In the genomic region with DNA sequence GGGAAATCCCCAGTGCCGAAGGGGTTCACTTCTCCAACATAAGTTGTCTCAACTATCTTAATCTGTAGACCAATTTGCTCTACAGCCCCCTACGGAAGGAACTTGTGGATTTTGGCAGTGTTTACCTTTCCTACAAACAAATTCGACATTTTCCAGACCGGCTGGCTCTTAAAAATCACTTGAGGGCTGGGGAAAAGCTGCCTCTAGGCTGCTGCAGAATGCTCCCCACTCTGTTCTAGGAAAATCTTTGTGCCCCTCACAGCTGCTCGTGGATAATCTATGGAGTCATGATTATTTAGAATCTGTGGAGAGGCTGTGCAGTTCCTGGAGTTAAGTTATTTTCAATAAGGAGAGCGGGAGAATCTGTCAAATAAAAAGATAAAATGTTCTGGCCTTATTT, we compare ENCODE assay signal across 16 cellular contexts.
A peak's percentile ranks its signal among the peaks of the same experiment; 100 is the strongest.
DNase-seq lines count a peak whose midpoint lies in the region; ATAC-seq and TF ChIP-seq lines count a peak whose summit lies in the region.
"Had no signal": no experiment of that assay in that cellular context is flagged by ENCODE, and none has a peak within 500 bp of the region (broad histone marks: within the 10 kb centered on the region; RNA-seq: fewer than 3 reads in every experiment).

No MANE protein-coding gene starts in this region.

- no peak overlapping the region for H4K8ac ChIP-seq in mesendoderm (ENCODE audit: low read depth, low read length)

- no peak overlapping the region for H2BK5ac ChIP-seq in mesendoderm (ENCODE audit: low read length)

- WGBS in body of pancreas, 2 donors: 43 to 53% methylated on average over 6 of the region's 6 CpGs
- no CpG with 5 or more reads among the region's 6 CpGs for WGBS in mesendoderm (ENCODE audit: extremely low coverage, insufficient coverage, low lambda C conversion rate)
- 64 to 80% methylated on average over 6 of the region's 6 CpGs for WGBS in lower leg skin, 2 donors

- TF ChIP-seq CTCF in body of pancreas (IDR thresholded peaks at IDR 0.05) (no peak), lower leg skin (IDR thresholded peaks at IDR 0.05) (no peak)

- no peaks in the 10 kb centered on the region for H3K79me2 ChIP-seq in mesendoderm (ENCODE audit: control insufficient read depth, insufficient read depth, low read length)

- peak overlapping the region; percentile 37 for H3K4me3 ChIP-seq in SJCRH30
- no peak overlapping the region for H3K4me3 ChIP-seq in body of pancreas
- no peak overlapping the region for H3K4me3 ChIP-seq in mesendoderm (ENCODE audit: low read length)
- H3K4me3 ChIP-seq in stomach smooth muscle (ENCODE audit: low read length in 2 of 2): peak overlapping the region in 1 of 2 donors; percentile 44
- no peak overlapping the region for H3K4me3 ChIP-seq in lower leg skin (ENCODE audit: low read depth, poor library complexity, severe bottlenecking)

- H3K27ac ChIP-seq in SJCRH30: peak overlapping the region; percentile 67
- H3K27ac ChIP-seq in body of pancreas: peak overlapping the region in 3 of 4 donors; percentile 31 to 55 (median 35)
- no peak overlapping the region for H3K27ac ChIP-seq in mesendoderm (ENCODE audit: low read depth, low read length)
- peak overlapping the region; percentile 37 for H3K27ac ChIP-seq in stomach smooth muscle (ENCODE audit: low read length)

- no peak overlapping the region for H3K9ac ChIP-seq in mesendoderm (ENCODE audit: low read length)
- no peak overlapping the region for H3K9ac ChIP-seq in stomach smooth muscle (ENCODE audit: low read length in 2 of 2)

- no peak overlapping the region for H2BK120ac ChIP-seq in mesendoderm (ENCODE audit: low read depth, low read length)

- H3K4me1 ChIP-seq in SJCRH30 (peaks cover 25% of the 10 kb centered on the region), body of pancreas (peaks cover 17% of the 10 kb centered on the region), mesendoderm (ENCODE audit: control insufficient read depth, low read depth, low read length) (no peaks in the 10 kb centered on the region), stomach smooth muscle (ENCODE audit: control insufficient read depth, insufficient read depth, low read length) (peaks cover 21% of the 10 kb centered on the region)

- no peak overlapping the region for H3K18ac ChIP-seq in mesendoderm (ENCODE audit: low read length)

- intact Hi-C loops in body of pancreas (cut with DNase I): no loop called here
- intact Hi-C loops in lower leg skin (cut with DNase I; ENCODE audit: low total_unique reads): no loop called here

- H3K4me2 ChIP-seq in mesendoderm (ENCODE audit: low read length): no peak overlapping the region

- H3K36me3 ChIP-seq in SJCRH30 (no peaks in the 10 kb centered on the region), body of pancreas (replicated peaks in 1 of 2; ENCODE audit: insufficient read depth in 1 of 2, low read depth in 2 of 2) (no peaks in the 10 kb centered on the region), mesendoderm (ENCODE audit: control insufficient read depth, insufficient read depth, low read length) (no peaks in the 10 kb centered on the region), stomach smooth muscle (ENCODE audit: control insufficient read depth in 2 of 2, insufficient read depth in 2 of 2, low read length in 2 of 2) (no peaks in the 10 kb centered on the region)

- DNase-seq in SJCRH30 (peak; percentile 33 to 63), body of pancreas (no peak), mesendoderm (no peak), lower leg skin (ENCODE audit: low spot score in 2 of 2) (no peak), amygdala (lab: John Stamatoyannopoulos, UW) (no peak)
- DNase-seq: CD8-positive, alpha-beta memory T cell; H9; Kasumi-1; NCI-H1105 treated with DMSO at 0.1 percent for 48 hours; NCI-H1930; NCI-H2171; NCI-H446 treated with DMSO at 0.1 percent for 48 hours; NCI-H82; SHP77 had no signal

- no peak for TF ChIP-seq POLR2A in body of pancreas (IDR thresholded peaks at IDR 0.05)
- no peak for TF ChIP-seq POLR2A in lower leg skin (IDR thresholded peaks at IDR 0.05)

- H3K27me3 ChIP-seq in SJCRH30 (no peaks in the 10 kb centered on the region), body of pancreas (no peaks in the 10 kb centered on the region), mesendoderm (ENCODE audit: insufficient read depth, low read length, poor library complexity) (no peaks in the 10 kb centered on the region), stomach smooth muscle (ENCODE audit: control insufficient read depth in 1 of 2, insufficient read depth in 2 of 2, low read length in 2 of 2) (no peaks in the 10 kb centered on the region)

- H3K9me3 ChIP-seq in SJCRH30 (replicated peaks) (no peaks in the 10 kb centered on the region), body of pancreas (no peaks in the 10 kb centered on the region), stomach smooth muscle (ENCODE audit: control insufficient read depth in 2 of 2, low read length in 2 of 2) (no peaks in the 10 kb centered on the region)

- H3K23ac ChIP-seq in mesendoderm (ENCODE audit: low read length): no peak overlapping the region

- H3K56ac ChIP-seq in mesendoderm (ENCODE audit: low read length): no peak overlapping the region

- peak overlapping the region; percentile 92 for H2BK15ac ChIP-seq in mesendoderm (replicated peaks; ENCODE audit: low read depth)

- no peak overlapping the region for H3K4ac ChIP-seq in mesendoderm (ENCODE audit: low read depth, low read length)

- no peaks in the 10 kb centered on the region for H3K79me1 ChIP-seq in mesendoderm (ENCODE audit: low read length)

- no peak overlapping the region for H2AK5ac ChIP-seq in mesendoderm (ENCODE audit: low read length)

- H4K5ac ChIP-seq in mesendoderm (ENCODE audit: low read length): no peak overlapping the region

- no peak for ATAC-seq in body of pancreas
- ATAC-seq in HG03432 (IDR thresholded peaks at IDR 0.05; ENCODE audit: unreplicated experiment): no peak

Comparison
In these comparisons a context has a peak if more than half of its experiments do, and no peak if none do; other contexts are left out.
1. DNase-seq: peak in SJCRH30 (2 of 2); none in body of pancreas (0 of 4), mesendoderm (single experiment), lower leg skin (0 of 2) and amygdala (0 of 56).